ENCODE assay signal across 7 cellular contexts in the genomic region with DNA sequence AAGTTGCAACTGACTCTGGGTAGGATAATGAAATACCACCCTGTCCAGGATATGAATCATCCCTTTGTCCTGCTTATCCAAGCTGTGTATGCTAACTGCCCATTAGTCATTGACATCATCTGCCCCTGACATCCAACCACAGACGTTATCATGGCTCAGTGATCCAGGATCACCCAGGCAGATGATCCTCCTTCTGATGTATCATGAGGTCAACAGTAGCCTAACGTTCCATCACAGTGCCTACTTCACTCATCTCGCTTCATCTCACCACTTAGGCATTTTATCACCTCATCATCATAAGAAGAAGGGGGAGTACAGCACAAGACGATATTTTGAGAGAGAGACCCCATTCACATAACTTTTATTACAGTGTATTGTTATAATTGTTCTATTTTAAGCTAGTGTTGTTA. TPM values are rescaled to one million over a fixed set of nuclear protein-coding genes. Genes with fewer than 3 reads are reported as not detected.
DNase-seq lines count a peak whose midpoint lies in the region; ATAC-seq and TF ChIP-seq lines count a peak whose summit lies in the region.

No MANE protein-coding gene starts in this region.

- in situ Hi-C loops in SK-MEL-5 (cut with HindIII; ENCODE audit: low pct_unique_long_range_greater_than_20kb, low sequenced_read_pairs): no loop called here

- CTCF ChIA-PET in HEK293 (lab: Yijun Ruan, JAX): interaction anchor here (0.9 to 2.7 kb wide), 5 partner anchors 9 to 244 kb away, joined by 3 to 6 read pairs (median 6); no protein-coding TSS in a partner anchor

- H3K9me3 ChIP-seq in HEK293 (ENCODE audit: control insufficient read depth, insufficient read depth, low read depth, low read length): no peaks in the 10 kb centered on the region

- ATAC-seq in GM21529 (IDR thresholded peaks at IDR 0.05; ENCODE audit: unreplicated experiment) (no peak), GM21717 (IDR thresholded peaks at IDR 0.05; ENCODE audit: unreplicated experiment) (no peak), GM19035 (IDR thresholded peaks at IDR 0.05; ENCODE audit: unreplicated experiment) (no peak)

- no peaks in the 10 kb centered on the region for H3K36me3 ChIP-seq in HEK293 (ENCODE audit: control insufficient read depth in 2 of 2, insufficient read depth in 1 of 2, low read length in 2 of 2)

- POLR2A ChIA-PET in HEK293 (lab: Yijun Ruan, JAX): interaction anchor here (0.9 kb wide), 1 partner anchor 186 kb away, joined by 3 read pairs; a partner anchor contains a TSS

- no peak for TF ChIP-seq CTCF in HEK293 (tag by site-specific recombination; IDR thresholded peaks at IDR 0.05)

- 0 out of 2 replicates have a peak, but pooled peaks cover 2% of the 10 kb centered on the region for H3K4me1 ChIP-seq in HEK293 (ENCODE audit: control insufficient read depth, insufficient read depth, low read length)

- DNase-seq in SK-MEL-5 (ENCODE audit: low read depth, low spot score) (peak; percentile 100), fibroblast of gingiva (ENCODE audit: low read depth) (peak; percentile 89), smooth muscle cell of the brain vasculature (ENCODE audit: low read depth, low spot score) (peak; percentile 56)

- no peak overlapping the region for H3K27ac ChIP-seq in HEK293 (ENCODE audit: extremely low read depth, low read depth, low read length)

- no peak overlapping the region for H3K4me3 ChIP-seq in HEK293 (ENCODE audit: low read depth, low read length)

TF ChIP-seq in HEK293, 187 proteins besides CTCF, POLR2A, EP300 and RAD21 (continues in another document):
- TF ChIP-seq ZNF561 (tag by site-specific recombination; IDR thresholded peaks at IDR 0.05; ENCODE audit: borderline replicate concordance) (no peak), ZNF184 (tag by site-specific recombination; IDR thresholded peaks at IDR 0.05) (no peak), ZNF660 (tag by site-specific recombination; IDR thresholded peaks at IDR 0.05) (no peak), ZNF324 (tag by site-specific recombination; IDR thresholded peaks at IDR 0.05) (no peak), ZNF677 (tag by site-specific recombination; IDR thresholded peaks at IDR 0.05) (no peak), ZBTB21 (tag by site-specific recombination; IDR thresholded peaks at IDR 0.05) (0 out of 2 replicates have a peak, but pooled peaks have one; percentile 13), ZNF791 (tag by site-specific recombination; IDR thresholded peaks at IDR 0.05) (no peak), KLF1 (tag by site-specific recombination; IDR thresholded peaks at IDR 0.05) (no peak), ZNF76 (tag by site-specific recombination; IDR thresholded peaks at IDR 0.05; ENCODE audit: borderline replicate concordance, low read depth) (no peak), ZNF747 (tag by site-specific recombination; IDR thresholded peaks at IDR 0.05) (no peak), ZNF843 (tag by site-specific recombination; IDR thresholded peaks at IDR 0.05) (no peak), BCL11B (tag by site-specific recombination; IDR thresholded peaks at IDR 0.05; ENCODE audit: low read depth) (no peak), ZNF37A (tag by site-specific recombination; IDR thresholded peaks at IDR 0.05) (no peak), ZXDB (tag by site-specific recombination; IDR thresholded peaks at IDR 0.05) (0 out of 2 replicates have a peak, but pooled peaks have one; percentile 49), ZNF701 (tag by site-specific recombination; IDR thresholded peaks at IDR 0.05) (no peak), ZNF292 (tag by site-specific recombination; IDR thresholded peaks at IDR 0.05; ENCODE audit: borderline replicate concordance, low read depth) (no peak), GLI2 (tag by site-specific recombination; IDR thresholded peaks at IDR 0.05; ENCODE audit: borderline replicate concordance, low read depth) (no peak), ZEB2 (tag by site-specific recombination; IDR thresholded peaks at IDR 0.05) (0 out of 2 replicates have a peak, but pooled peaks have one; percentile 27)
- TF ChIP-seq, protein P1, sequence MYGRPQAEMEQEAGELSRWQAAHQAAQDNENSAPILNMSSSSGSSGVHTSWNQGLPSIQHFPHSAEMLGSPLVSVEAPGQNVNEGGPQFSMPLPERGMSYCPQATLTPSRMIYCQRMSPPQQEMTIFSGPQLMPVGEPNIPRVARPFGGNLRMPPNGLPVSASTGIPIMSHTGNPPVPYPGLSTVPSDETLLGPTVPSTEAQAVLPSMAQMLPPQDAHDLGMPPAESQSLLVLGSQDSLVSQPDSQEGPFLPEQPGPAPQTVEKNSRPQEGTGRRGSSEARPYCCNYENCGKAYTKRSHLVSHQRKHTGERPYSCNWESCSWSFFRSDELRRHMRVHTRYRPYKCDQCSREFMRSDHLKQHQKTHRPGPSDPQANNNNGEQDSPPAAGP (tag by site-specific recombination; IDR thresholded peaks at IDR 0.05): no peak
- TF ChIP-seq, protein P2, sequence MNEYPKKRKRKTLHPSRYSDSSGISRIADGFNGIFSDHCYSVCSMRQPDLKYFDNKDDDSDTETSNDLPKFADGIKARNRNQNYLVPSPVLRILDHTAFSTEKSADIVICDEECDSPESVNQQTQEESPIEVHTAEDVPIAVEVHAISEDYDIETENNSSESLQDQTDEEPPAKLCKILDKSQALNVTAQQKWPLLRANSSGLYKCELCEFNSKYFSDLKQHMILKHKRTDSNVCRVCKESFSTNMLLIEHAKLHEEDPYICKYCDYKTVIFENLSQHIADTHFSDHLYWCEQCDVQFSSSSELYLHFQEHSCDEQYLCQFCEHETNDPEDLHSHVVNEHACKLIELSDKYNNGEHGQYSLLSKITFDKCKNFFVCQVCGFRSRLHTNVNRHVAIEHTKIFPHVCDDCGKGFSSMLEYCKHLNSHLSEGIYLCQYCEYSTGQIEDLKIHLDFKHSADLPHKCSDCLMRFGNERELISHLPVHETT (tag by site-specific recombination; IDR thresholded peaks at IDR 0.05): peak; percentile 53; the same call in 1 of the 2 replicates
- TF ChIP-seq, protein P3, sequence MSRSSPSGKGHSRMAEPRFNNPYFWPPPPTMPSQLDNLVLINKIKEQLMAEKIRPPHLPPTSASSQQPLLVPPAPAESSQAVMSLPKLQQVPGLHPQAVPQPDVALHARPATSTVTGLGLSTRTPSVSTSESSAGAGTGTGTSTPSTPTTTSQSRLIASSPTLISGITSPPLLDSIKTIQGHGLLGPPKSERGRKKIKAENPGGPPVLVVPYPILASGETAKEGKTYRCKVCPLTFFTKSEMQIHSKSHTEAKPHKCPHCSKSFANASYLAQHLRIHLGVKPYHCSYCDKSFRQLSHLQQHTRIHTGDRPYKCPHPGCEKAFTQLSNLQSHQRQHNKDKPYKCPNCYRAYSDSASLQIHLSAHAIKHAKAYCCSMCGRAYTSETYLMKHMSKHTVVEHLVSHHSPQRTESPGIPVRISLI (tag by site-specific recombination; IDR thresholded peaks at IDR 0.05): no peak
- TF ChIP-seq, protein P4, sequence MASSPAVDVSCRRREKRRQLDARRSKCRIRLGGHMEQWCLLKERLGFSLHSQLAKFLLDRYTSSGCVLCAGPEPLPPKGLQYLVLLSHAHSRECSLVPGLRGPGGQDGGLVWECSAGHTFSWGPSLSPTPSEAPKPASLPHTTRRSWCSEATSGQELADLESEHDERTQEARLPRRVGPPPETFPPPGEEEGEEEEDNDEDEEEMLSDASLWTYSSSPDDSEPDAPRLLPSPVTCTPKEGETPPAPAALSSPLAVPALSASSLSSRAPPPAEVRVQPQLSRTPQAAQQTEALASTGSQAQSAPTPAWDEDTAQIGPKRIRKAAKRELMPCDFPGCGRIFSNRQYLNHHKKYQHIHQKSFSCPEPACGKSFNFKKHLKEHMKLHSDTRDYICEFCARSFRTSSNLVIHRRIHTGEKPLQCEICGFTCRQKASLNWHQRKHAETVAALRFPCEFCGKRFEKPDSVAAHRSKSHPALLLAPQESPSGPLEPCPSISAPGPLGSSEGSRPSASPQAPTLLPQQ (tag by site-specific recombination; IDR thresholded peaks at IDR 0.05): 0 out of 2 replicates have a peak, but pooled peaks have one; percentile 12
- TF ChIP-seq, protein P5, sequence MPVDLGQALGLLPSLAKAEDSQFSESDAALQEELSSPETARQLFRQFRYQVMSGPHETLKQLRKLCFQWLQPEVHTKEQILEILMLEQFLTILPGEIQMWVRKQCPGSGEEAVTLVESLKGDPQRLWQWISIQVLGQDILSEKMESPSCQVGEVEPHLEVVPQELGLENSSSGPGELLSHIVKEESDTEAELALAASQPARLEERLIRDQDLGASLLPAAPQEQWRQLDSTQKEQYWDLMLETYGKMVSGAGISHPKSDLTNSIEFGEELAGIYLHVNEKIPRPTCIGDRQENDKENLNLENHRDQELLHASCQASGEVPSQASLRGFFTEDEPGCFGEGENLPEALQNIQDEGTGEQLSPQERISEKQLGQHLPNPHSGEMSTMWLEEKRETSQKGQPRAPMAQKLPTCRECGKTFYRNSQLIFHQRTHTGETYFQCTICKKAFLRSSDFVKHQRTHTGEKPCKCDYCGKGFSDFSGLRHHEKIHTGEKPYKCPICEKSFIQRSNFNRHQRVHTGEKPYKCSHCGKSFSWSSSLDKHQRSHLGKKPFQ (tag by site-specific recombination; IDR thresholded peaks at IDR 0.05): no peak
- TF ChIP-seq, protein P6, sequence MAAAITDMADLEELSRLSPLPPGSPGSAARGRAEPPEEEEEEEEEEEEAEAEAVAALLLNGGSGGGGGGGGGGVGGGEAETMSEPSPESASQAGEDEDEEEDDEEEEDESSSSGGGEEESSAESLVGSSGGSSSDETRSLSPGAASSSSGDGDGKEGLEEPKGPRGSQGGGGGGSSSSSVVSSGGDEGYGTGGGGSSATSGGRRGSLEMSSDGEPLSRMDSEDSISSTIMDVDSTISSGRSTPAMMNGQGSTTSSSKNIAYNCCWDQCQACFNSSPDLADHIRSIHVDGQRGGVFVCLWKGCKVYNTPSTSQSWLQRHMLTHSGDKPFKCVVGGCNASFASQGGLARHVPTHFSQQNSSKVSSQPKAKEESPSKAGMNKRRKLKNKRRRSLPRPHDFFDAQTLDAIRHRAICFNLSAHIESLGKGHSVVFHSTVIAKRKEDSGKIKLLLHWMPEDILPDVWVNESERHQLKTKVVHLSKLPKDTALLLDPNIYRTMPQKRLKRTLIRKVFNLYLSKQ (tag by site-specific recombination; IDR thresholded peaks at IDR 0.05; ENCODE audit: borderline replicate concordance): no peak

RNA-seq across cellular contexts. Expression of a gene that starts 13.4 kb away (rescaled TPM):
- total RNA-seq in SK-MEL-5 (2014; rRNA removed; shearing (Covaris generic)): 50.9 and 54.3 TPM in 2 replicates
- 51.2 and 68.9 TPM in 2 replicates for polyA plus RNA-seq in SK-MEL-5 (2015; cell fraction: cytosol; rRNA removed)
- 87.7 and 103 TPM in 2 replicates for polyA plus RNA-seq in SK-MEL-5 (2015; cell fraction: nucleus; rRNA removed)

RNA-seq across cellular contexts. Expression of a gene that starts 31.4 kb away (rescaled TPM):
- 56.0 and 62.1 TPM in 2 replicates for total RNA-seq in SK-MEL-5 (2014; rRNA removed; shearing (Covaris generic))
- polyA plus RNA-seq in SK-MEL-5 (2015; cell fraction: cytosol; rRNA removed): 32.5 and 38.7 TPM in 2 replicates
- 157 TPM in 2 replicates for polyA plus RNA-seq in SK-MEL-5 (2015; cell fraction: nucleus; rRNA removed)

RNA-seq across cellular contexts. Expression of a gene that starts 50.5 kb away (rescaled TPM):
- total RNA-seq in SK-MEL-5 (2014; rRNA removed; shearing (Covaris generic)): 23.7 and 29.1 TPM in 2 replicates
- polyA plus RNA-seq in SK-MEL-5 (2015; cell fraction: cytosol; rRNA removed): 25.8 and 31.1 TPM in 2 replicates
- polyA plus RNA-seq in SK-MEL-5 (2015; cell fraction: nucleus; rRNA removed): 90.9 and 92.8 TPM in 2 replicates
